In genomic region chr22:46390652-46391301, GRCh38 we compare ENCODE assay signal across 1 cellular context.
TF ChIP-seq lines count a peak whose summit lies in the region.

No MANE protein-coding gene starts in this region.

TF ChIP-seq in HepG2, 621 proteins besides CTCF, POLR2A, EP300 and RAD21 (continued from another document and continues in another):
- peak; percentile 86 for TF ChIP-seq ZNF687 (CRISPR knock-in tag; IDR thresholded peaks at IDR 0.05)
- TF ChIP-seq ZNF749 (CRISPR knock-in tag; IDR thresholded peaks at IDR 0.05; ENCODE audit: borderline replicate concordance) = no peak
- TF ChIP-seq MED8 (CRISPR knock-in tag; IDR thresholded peaks at IDR 0.05; ENCODE audit: insufficient replicate concordance) = no peak
- TF ChIP-seq HMG20A (CRISPR knock-in tag; IDR thresholded peaks at IDR 0.05; ENCODE audit: borderline replicate concordance) = no peak
- TF ChIP-seq, protein P1, sequence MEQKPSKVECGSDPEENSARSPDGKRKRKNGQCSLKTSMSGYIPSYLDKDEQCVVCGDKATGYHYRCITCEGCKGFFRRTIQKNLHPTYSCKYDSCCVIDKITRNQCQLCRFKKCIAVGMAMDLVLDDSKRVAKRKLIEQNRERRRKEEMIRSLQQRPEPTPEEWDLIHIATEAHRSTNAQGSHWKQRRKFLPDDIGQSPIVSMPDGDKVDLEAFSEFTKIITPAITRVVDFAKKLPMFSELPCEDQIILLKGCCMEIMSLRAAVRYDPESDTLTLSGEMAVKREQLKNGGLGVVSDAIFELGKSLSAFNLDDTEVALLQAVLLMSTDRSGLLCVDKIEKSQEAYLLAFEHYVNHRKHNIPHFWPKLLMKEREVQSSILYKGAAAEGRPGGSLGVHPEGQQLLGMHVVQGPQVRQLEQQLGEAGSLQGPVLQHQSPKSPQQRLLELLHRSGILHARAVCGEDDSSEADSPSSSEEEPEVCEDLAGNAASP (CRISPR knock-in tag; IDR thresholded peaks at IDR 0.05; ENCODE audit: borderline replicate concordance) = no peak
- TF ChIP-seq JUNB (CRISPR knock-in tag; IDR thresholded peaks at IDR 0.05; ENCODE audit: borderline replicate concordance) = no peak
- no peak for TF ChIP-seq ZBTB40 (IDR thresholded peaks at IDR 0.05)
- 0 out of 2 replicates have a peak, but pooled peaks have one; percentile 17 for TF ChIP-seq ZBTB40 (CRISPR knock-in tag; IDR thresholded peaks at IDR 0.05)
- no peak for TF ChIP-seq PCBP1 (IDR thresholded peaks at IDR 0.05; ENCODE audit: borderline replicate concordance, low read depth, low read length)
- TF ChIP-seq ZNF143 (CRISPR knock-in tag; IDR thresholded peaks at IDR 0.05) = no peak
- 0 out of 2 replicates have a peak, but pooled peaks have one; percentile 49 for TF ChIP-seq ZFP1 (CRISPR knock-in tag; IDR thresholded peaks at IDR 0.05)
- no peak for TF ChIP-seq ZNF160 (CRISPR knock-in tag; IDR thresholded peaks at IDR 0.05)
- TF ChIP-seq ZNF709 (CRISPR knock-in tag; IDR thresholded peaks at IDR 0.05) = no peak
- 0 out of 2 replicates have a peak, but pooled peaks have one; percentile 36 for TF ChIP-seq ZNF335 (CRISPR knock-in tag; IDR thresholded peaks at IDR 0.05)
- TF ChIP-seq MXD4 (CRISPR knock-in tag; IDR thresholded peaks at IDR 0.05) = no peak
- TF ChIP-seq, protein P2, sequence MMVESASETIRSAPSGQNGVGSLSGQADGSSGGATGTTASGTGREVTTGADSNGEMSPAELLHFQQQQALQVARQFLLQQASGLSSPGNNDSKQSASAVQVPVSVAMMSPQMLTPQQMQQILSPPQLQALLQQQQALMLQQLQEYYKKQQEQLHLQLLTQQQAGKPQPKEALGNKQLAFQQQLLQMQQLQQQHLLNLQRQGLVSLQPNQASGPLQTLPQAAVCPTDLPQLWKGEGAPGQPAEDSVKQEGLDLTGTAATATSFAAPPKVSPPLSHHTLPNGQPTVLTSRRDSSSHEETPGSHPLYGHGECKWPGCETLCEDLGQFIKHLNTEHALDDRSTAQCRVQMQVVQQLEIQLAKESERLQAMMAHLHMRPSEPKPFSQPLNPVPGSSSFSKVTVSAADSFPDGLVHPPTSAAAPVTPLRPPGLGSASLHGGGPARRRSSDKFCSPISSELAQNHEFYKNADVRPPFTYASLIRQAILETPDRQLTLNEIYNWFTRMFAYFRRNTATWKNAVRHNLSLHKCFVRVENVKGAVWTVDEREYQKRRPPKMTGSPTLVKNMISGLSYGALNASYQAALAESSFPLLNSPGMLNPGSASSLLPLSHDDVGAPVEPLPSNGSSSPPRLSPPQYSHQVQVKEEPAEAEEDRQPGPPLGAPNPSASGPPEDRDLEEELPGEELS (CRISPR knock-in tag; IDR thresholded peaks at IDR 0.05) = no peak
- TF ChIP-seq RNF2 (conservative IDR thresholded peaks at IDR 0.05; ENCODE audit: low read depth) = 0 out of 2 replicates have a peak, but pooled peaks have one; percentile 44
- TF ChIP-seq ZNF747 (CRISPR knock-in tag; IDR thresholded peaks at IDR 0.05; ENCODE audit: borderline replicate concordance) = 0 out of 2 replicates have a peak, but pooled peaks have one; percentile 19
- TF ChIP-seq ZSCAN22 (CRISPR knock-in tag; IDR thresholded peaks at IDR 0.05) = no peak
- 0 out of 2 replicates have a peak, but pooled peaks have one; percentile 26 for TF ChIP-seq POLR2G (IDR thresholded peaks at IDR 0.05; ENCODE audit: low read depth, low read length)
- TF ChIP-seq, protein P3, sequence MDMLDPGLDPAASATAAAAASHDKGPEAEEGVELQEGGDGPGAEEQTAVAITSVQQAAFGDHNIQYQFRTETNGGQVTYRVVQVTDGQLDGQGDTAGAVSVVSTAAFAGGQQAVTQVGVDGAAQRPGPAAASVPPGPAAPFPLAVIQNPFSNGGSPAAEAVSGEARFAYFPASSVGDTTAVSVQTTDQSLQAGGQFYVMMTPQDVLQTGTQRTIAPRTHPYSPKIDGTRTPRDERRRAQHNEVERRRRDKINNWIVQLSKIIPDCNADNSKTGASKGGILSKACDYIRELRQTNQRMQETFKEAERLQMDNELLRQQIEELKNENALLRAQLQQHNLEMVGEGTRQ (IDR thresholded peaks at IDR 0.05; ENCODE audit: low read depth, low read length) = no peak
- TF ChIP-seq, protein P3 (CRISPR knock-in tag; IDR thresholded peaks at IDR 0.05; ENCODE audit: borderline replicate concordance) = no peak
- TF ChIP-seq ZNF10 (CRISPR knock-in tag; IDR thresholded peaks at IDR 0.05; ENCODE audit: borderline replicate concordance, low read depth) = no peak
- no peak for TF ChIP-seq FOXO4 (CRISPR knock-in tag; conservative IDR thresholded peaks at IDR 0.05)
- TF ChIP-seq, protein P4, sequence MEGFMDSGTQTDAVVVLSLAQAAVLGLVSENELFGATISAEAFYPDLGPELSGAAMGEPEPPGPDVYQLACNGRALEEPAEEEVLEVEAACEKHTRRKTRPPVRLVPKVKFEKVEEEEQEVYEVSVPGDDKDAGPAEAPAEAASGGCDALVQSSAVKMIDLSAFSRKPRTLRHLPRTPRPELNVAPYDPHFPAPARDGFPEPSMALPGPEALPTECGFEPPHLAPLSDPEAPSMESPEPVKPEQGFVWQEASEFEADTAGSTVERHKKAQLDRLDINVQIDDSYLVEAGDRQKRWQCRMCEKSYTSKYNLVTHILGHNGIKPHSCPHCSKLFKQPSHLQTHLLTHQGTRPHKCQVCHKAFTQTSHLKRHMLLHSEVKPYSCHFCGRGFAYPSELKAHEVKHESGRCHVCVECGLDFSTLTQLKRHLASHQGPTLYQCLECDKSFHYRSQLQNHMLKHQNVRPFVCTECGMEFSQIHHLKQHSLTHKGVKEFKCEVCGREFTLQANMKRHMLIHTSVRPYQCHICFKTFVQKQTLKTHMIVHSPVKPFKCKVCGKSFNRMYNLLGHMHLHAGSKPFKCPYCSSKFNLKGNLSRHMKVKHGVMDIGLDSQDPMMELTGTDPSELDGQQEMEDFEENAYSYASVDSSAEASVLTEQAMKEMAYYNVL (CRISPR knock-in tag; IDR thresholded peaks at IDR 0.05; ENCODE audit: borderline replicate concordance) = peak; percentile 65; the same call in 1 of the 2 replicates
- TF ChIP-seq ZNF768 (CRISPR knock-in tag; IDR thresholded peaks at IDR 0.05) = peak; percentile 84
- no peak for TF ChIP-seq ZBTB49 (CRISPR knock-in tag; IDR thresholded peaks at IDR 0.05; ENCODE audit: borderline replicate concordance)
